ENCODE assay signal across 30 cellular contexts in the genomic region with DNA sequence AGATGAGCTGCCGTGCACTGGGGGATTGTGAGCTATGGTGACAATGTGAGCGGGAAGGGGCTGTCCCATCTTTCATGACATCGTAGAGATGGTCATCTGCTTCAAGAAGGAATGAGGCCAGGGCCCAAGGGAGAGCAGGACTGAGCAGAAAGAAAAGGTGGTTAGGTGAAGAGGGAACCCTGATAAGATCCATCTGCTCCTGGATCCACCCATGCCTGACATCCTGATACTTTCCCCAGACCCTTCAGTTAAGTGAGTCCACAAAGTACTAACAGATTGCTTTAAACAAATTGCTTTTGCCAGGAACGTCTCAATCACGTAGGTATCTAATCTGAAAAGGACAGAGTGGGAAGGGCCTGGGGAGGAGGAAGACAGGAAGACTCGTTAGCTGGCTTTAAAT. TPM values are rescaled to one million over a fixed set of nuclear protein-coding genes. Genes with fewer than 3 reads are reported as not detected.
"Had no signal": no experiment of that assay in that cellular context is flagged by ENCODE, and none has a peak within 500 bp of the region (broad histone marks: within the 10 kb centered on the region; RNA-seq: fewer than 3 reads in every experiment).

No MANE protein-coding gene starts in this region.

- H3K4me1 ChIP-seq: ascending aorta had no signal

- H3K9me3 ChIP-seq: ascending aorta had no signal

- H3K27me3 ChIP-seq: ascending aorta, cardiac muscle cell had no signal

- H3K4me3 ChIP-seq: ascending aorta, cardiac muscle cell had no signal

- FAIRE-seq: bronchial epithelial cell, TTC549 had no signal

- H3K36me3 ChIP-seq: ascending aorta, cardiac muscle cell had no signal

- H3K27ac ChIP-seq: ascending aorta, cardiac muscle cell, VCaP had no signal

- DNase-seq: activated B cell treated with CpG ODN at 0.5 μM for 24 hours; activated CD4-positive, alpha-beta memory T cell treated with anti-CD3 and anti-CD28 coated beads, Interleukin-2, amount 10 ng/mL, durations not matched to agents 7 days and 5 days; activated CD4-positive, alpha-beta T cell treated with anti-CD3 and anti-CD28 coated beads for 4 hours; activated CD4-positive, alpha-beta T cell treated with anti-CD3 and anti-CD28 coated beads, Interleukin-2, amount 10 ng/mL, durations not matched to agents 24 days and 14 days; activated CD4-positive, alpha-beta T cell treated with anti-CD3 and anti-CD28 coated beads, Interleukin-2, amount 50 U/mL, for 48 hours; activated CD4-positive, CD25-positive, alpha-beta regulatory T cell treated with anti-CD3 and anti-CD28 coated beads, Interleukin-2, amount 50 U/mL, for 72 hours; activated CD8-positive, alpha-beta memory T cell treated with anti-CD3 and anti-CD28 coated beads for 24 hours; activated CD8-positive, alpha-beta memory T cell treated with anti-CD3 and anti-CD28 coated beads, Interleukin-2, amount 10 ng/mL, durations not matched to agents 7 days and 5 days; activated CD8-positive, alpha-beta memory T cell treated with anti-CD3 and anti-CD28 coated beads, Interleukin-2, amount 50 U/mL, for 48 hours; activated CD8-positive, alpha-beta T cell treated with anti-CD3 and anti-CD28 coated beads, Interleukin-2, amount 10 ng/mL, durations not matched to agents 7 days and 5 days; activated effector memory CD4-positive, alpha-beta T cell treated with Interleukin-2 at 50 U/mL for 16 hours; activated gamma-delta T cell; activated naive CD4-positive, alpha-beta T cell treated with anti-CD3 and anti-CD28 coated beads, Interleukin-2, amount 10 ng/mL, durations not matched to agents 7 days and 5 days; activated naive CD4-positive, alpha-beta T cell treated with Interleukin-2 at 50 U/mL for 16 hours; activated naive CD8-positive, alpha-beta T cell treated with anti-CD3 and anti-CD28 coated beads, Interleukin-2, amount 10 ng/mL, durations not matched to agents 7 days and 5 days; activated naive CD8-positive, alpha-beta T cell treated with anti-CD3 and anti-CD28 coated beads, Interleukin-2, amount 50 U/mL, for 24 hours; activated T-cell treated with anti-CD3 and anti-CD28 coated beads, Interleukin-2, amount 50 U/mL, for 24 hours; activated T-cell treated with anti-CD3 and anti-CD28 coated beads, Interleukin-2, amount 50 U/mL, for 48 hours; amygdala; anterior cingulate cortex; caudate nucleus; T-helper 1 cell; T-helper 2 cell; T-helper 9 cell had no signal

- ATAC-seq: activated CD8-positive, alpha-beta memory T cell treated with anti-CD3 and anti-CD28 coated beads, Interleukin-2, amount 10 ng/mL, durations not matched to agents 7 days and 5 days; activated CD8-positive, alpha-beta T cell treated with anti-CD3 and anti-CD28 coated beads, Interleukin-2, amount 10 ng/mL, durations not matched to agents 7 days and 5 days; activated naive CD8-positive, alpha-beta T cell treated with anti-CD3 and anti-CD28 coated beads, Interleukin-2, amount 50 U/mL, for 24 hours had no signal

RNA-seq across cellular contexts. Expression of a gene that starts 25.4 kb away (rescaled TPM):
- total RNA-seq: activated B cell treated with CpG ODN at 0.5 μM for 24 hours; activated CD4-positive, alpha-beta memory T cell treated with anti-CD3 and anti-CD28 coated beads, Interleukin-2, amount 10 ng/mL, durations not matched to agents 7 days and 5 days; activated CD4-positive, alpha-beta T cell treated with anti-CD3 and anti-CD28 coated beads, Interleukin-2, amount 10 ng/mL, durations not matched to agents 24 days and 14 days; activated CD8-positive, alpha-beta memory T cell treated with anti-CD3 and anti-CD28 coated beads, Interleukin-2, amount 10 ng/mL, durations not matched to agents 7 days and 5 days; activated CD8-positive, alpha-beta T cell treated with anti-CD3 and anti-CD28 coated beads, Interleukin-2, amount 10 ng/mL, durations not matched to agents 7 days and 5 days; activated naive CD8-positive, alpha-beta T cell treated with anti-CD3 and anti-CD28 coated beads, Interleukin-2, amount 10 ng/mL, durations not matched to agents 7 days and 5 days; activated T-helper 2 cell treated with anti-CD3 and anti-CD28 coated beads, Interferon-gamma antibody, Interleukin-2, Interleukin-4, amounts not matched to agents 10 μg/mL and 5 μg/mL and 100 μg/mL, durations not matched to agents 14 hours and 24 hours and 36 hours; bronchial epithelial cell had no signal
